ENCODE assay signal across 1 cellular context in genomic region chr3:38454179-38454883, GRCh38.
TF ChIP-seq lines count a peak whose summit lies in the region.

No MANE protein-coding gene starts in this region.

TF ChIP-seq in HepG2, 621 proteins besides CTCF, POLR2A, EP300 and RAD21 (continued from another document and continues in another):
- no peak for TF ChIP-seq POGZ (CRISPR knock-in tag; IDR thresholded peaks at IDR 0.05)
- TF ChIP-seq NCOA5 (CRISPR knock-in tag; IDR thresholded peaks at IDR 0.05) = no peak
- TF ChIP-seq NR2F6 (IDR thresholded peaks at IDR 0.05) = no peak
- TF ChIP-seq NR2F6 (CRISPR knock-in tag; IDR thresholded peaks at IDR 0.05) = no peak
- peak; percentile 74 for TF ChIP-seq AGO2 (optimal IDR thresholded peaks at IDR 0.05; ENCODE audit: low read depth, low read length)
- TF ChIP-seq ETS1 (CRISPR knock-in tag; IDR thresholded peaks at IDR 0.05) = no peak
- TF ChIP-seq CCAR2 (optimal IDR thresholded peaks at IDR 0.05; ENCODE audit: low read depth, low read length) = no peak
- no peak for TF ChIP-seq ZNF678 (CRISPR knock-in tag; IDR thresholded peaks at IDR 0.05)
- TF ChIP-seq SIN3A (IDR thresholded peaks at IDR 0.05; ENCODE audit: borderline replicate concordance, low read depth, low read length) = no peak
- no peak for TF ChIP-seq ZNF543 (CRISPR knock-in tag; IDR thresholded peaks at IDR 0.05)
- TF ChIP-seq ZNF792 (CRISPR knock-in tag; IDR thresholded peaks at IDR 0.05) = no peak
- TF ChIP-seq CREB1 (IDR thresholded peaks at IDR 0.05) = no peak
- no peak for TF ChIP-seq CREB1 (CRISPR knock-in tag; IDR thresholded peaks at IDR 0.05)
- TF ChIP-seq RARG (CRISPR knock-in tag; IDR thresholded peaks at IDR 0.05; ENCODE audit: low read depth) = no peak
- TF ChIP-seq ZNF329 (CRISPR knock-in tag; IDR thresholded peaks at IDR 0.05; ENCODE audit: low read depth) = no peak
- no peak for TF ChIP-seq STAG1 (CRISPR knock-in tag; IDR thresholded peaks at IDR 0.05)
- TF ChIP-seq CBX1 (IDR thresholded peaks at IDR 0.05; ENCODE audit: low read depth) = no peak
- TF ChIP-seq TARDBP (CRISPR knock-in tag; IDR thresholded peaks at IDR 0.05) = no peak
- no peak for TF ChIP-seq TBP (CRISPR knock-in tag; IDR thresholded peaks at IDR 0.05)
- TF ChIP-seq, protein P1, sequence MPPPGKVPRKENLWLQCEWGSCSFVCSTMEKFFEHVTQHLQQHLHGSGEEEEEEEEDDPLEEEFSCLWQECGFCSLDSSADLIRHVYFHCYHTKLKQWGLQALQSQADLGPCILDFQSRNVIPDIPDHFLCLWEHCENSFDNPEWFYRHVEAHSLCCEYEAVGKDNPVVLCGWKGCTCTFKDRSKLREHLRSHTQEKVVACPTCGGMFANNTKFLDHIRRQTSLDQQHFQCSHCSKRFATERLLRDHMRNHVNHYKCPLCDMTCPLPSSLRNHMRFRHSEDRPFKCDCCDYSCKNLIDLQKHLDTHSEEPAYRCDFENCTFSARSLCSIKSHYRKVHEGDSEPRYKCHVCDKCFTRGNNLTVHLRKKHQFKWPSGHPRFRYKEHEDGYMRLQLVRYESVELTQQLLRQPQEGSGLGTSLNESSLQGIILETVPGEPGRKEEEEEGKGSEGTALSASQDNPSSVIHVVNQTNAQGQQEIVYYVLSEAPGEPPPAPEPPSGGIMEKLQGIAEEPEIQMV (CRISPR knock-in tag; IDR thresholded peaks at IDR 0.05; ENCODE audit: low read depth) = no peak
- TF ChIP-seq ZNF709 (CRISPR knock-in tag; IDR thresholded peaks at IDR 0.05) = 0 out of 2 replicates have a peak, but pooled peaks have one; percentile 44
- TF ChIP-seq ZSCAN5A (CRISPR knock-in tag; IDR thresholded peaks at IDR 0.05; ENCODE audit: borderline replicate concordance) = no peak
- TF ChIP-seq MED8 (CRISPR knock-in tag; IDR thresholded peaks at IDR 0.05; ENCODE audit: insufficient replicate concordance) = no peak
- TF ChIP-seq NFYC (CRISPR knock-in tag; IDR thresholded peaks at IDR 0.05) = no peak
- no peak for TF ChIP-seq ZNF672 (CRISPR knock-in tag; IDR thresholded peaks at IDR 0.05)
- no peak for TF ChIP-seq ZNF557 (CRISPR knock-in tag; IDR thresholded peaks at IDR 0.05)
- TF ChIP-seq, protein P2, sequence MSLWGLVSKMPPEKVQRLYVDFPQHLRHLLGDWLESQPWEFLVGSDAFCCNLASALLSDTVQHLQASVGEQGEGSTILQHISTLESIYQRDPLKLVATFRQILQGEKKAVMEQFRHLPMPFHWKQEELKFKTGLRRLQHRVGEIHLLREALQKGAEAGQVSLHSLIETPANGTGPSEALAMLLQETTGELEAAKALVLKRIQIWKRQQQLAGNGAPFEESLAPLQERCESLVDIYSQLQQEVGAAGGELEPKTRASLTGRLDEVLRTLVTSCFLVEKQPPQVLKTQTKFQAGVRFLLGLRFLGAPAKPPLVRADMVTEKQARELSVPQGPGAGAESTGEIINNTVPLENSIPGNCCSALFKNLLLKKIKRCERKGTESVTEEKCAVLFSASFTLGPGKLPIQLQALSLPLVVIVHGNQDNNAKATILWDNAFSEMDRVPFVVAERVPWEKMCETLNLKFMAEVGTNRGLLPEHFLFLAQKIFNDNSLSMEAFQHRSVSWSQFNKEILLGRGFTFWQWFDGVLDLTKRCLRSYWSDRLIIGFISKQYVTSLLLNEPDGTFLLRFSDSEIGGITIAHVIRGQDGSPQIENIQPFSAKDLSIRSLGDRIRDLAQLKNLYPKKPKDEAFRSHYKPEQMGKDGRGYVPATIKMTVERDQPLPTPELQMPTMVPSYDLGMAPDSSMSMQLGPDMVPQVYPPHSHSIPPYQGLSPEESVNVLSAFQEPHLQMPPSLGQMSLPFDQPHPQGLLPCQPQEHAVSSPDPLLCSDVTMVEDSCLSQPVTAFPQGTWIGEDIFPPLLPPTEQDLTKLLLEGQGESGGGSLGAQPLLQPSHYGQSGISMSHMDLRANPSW (CRISPR knock-in tag; IDR thresholded peaks at IDR 0.05; ENCODE audit: borderline replicate concordance) = no peak
- TF ChIP-seq MAFG (CRISPR knock-in tag; IDR thresholded peaks at IDR 0.05) = no peak
- TF ChIP-seq ELF1 (CRISPR knock-in tag; IDR thresholded peaks at IDR 0.05) = no peak
- no peak for TF ChIP-seq TAF1 (CRISPR knock-in tag; IDR thresholded peaks at IDR 0.05)
- TF ChIP-seq AFF4 (CRISPR knock-in tag; IDR thresholded peaks at IDR 0.05) = no peak
- peak; percentile 78; the same call in 1 of the 2 replicates for TF ChIP-seq AKAP8 (CRISPR knock-in tag; IDR thresholded peaks at IDR 0.05)
- peak; percentile 43; the same call in 1 of the 2 replicates for TF ChIP-seq ZMYM4 (CRISPR knock-in tag; IDR thresholded peaks at IDR 0.05)
- TF ChIP-seq, protein P3, sequence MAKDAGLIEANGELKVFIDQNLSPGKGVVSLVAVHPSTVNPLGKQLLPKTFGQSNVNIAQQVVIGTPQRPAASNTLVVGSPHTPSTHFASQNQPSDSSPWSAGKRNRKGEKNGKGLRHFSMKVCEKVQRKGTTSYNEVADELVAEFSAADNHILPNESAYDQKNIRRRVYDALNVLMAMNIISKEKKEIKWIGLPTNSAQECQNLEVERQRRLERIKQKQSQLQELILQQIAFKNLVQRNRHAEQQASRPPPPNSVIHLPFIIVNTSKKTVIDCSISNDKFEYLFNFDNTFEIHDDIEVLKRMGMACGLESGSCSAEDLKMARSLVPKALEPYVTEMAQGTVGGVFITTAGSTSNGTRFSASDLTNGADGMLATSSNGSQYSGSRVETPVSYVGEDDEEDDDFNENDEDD (CRISPR knock-in tag; IDR thresholded peaks at IDR 0.05; ENCODE audit: borderline replicate concordance) = peak; percentile 40; the same call in 1 of the 2 replicates
- no peak for TF ChIP-seq ZNF382 (CRISPR knock-in tag; IDR thresholded peaks at IDR 0.05; ENCODE audit: borderline replicate concordance)
- TF ChIP-seq ZNF737 (CRISPR knock-in tag; IDR thresholded peaks at IDR 0.05; ENCODE audit: borderline replicate concordance) = no peak
- no peak for TF ChIP-seq SIX4 (CRISPR knock-in tag; IDR thresholded peaks at IDR 0.05)
- TF ChIP-seq ZGPAT (CRISPR knock-in tag; IDR thresholded peaks at IDR 0.05) = no peak
- no peak for TF ChIP-seq ATAD3A (CRISPR knock-in tag; IDR thresholded peaks at IDR 0.05)
- TF ChIP-seq ZNF451 (CRISPR knock-in tag; IDR thresholded peaks at IDR 0.05) = 0 out of 2 replicates have a peak, but pooled peaks have one; percentile 24
- no peak for TF ChIP-seq NAIF1 (CRISPR knock-in tag; IDR thresholded peaks at IDR 0.05; ENCODE audit: borderline replicate concordance)
- TF ChIP-seq ZNF749 (CRISPR knock-in tag; IDR thresholded peaks at IDR 0.05; ENCODE audit: borderline replicate concordance) = no peak
- peak; percentile 68; the same call in 1 of the 2 replicates for TF ChIP-seq ZNF572 (CRISPR knock-in tag; IDR thresholded peaks at IDR 0.05)
- TF ChIP-seq SUZ12 (IDR thresholded peaks at IDR 0.05; ENCODE audit: low read depth, low read length) = no peak
- TF ChIP-seq ZNF264 (CRISPR knock-in tag; IDR thresholded peaks at IDR 0.05) = no peak
- peak; percentile 4; the same call in 1 of the 2 replicates for TF ChIP-seq ZMAT3 (CRISPR knock-in tag; conservative IDR thresholded peaks at IDR 0.05)
- no peak for TF ChIP-seq THRA (CRISPR knock-in tag; IDR thresholded peaks at IDR 0.05; ENCODE audit: borderline replicate concordance)
